In genomic region chr22:23210428-23211170, GRCh38 we compare ENCODE assay signal across 18 cellular contexts. TPM values are rescaled to one million over a fixed set of nuclear protein-coding genes. Genes with fewer than 3 reads are reported as not detected.
A peak's percentile ranks its signal among the peaks of the same experiment; 100 is the strongest.
DNase-seq lines count a peak whose midpoint lies in the region; ATAC-seq and TF ChIP-seq lines count a peak whose summit lies in the region.
"Had no signal": no experiment of that assay in that cellular context is flagged by ENCODE, and none has a peak within 500 bp of the region (broad histone marks: within the 10 kb centered on the region; RNA-seq: fewer than 3 reads in every experiment).

No MANE protein-coding gene starts in this region.

- H3K4me3 Mint-ChIP-seq in immature natural killer cell, result no peak overlapping the region
- H3K4me3 Mint-ChIP-seq: B cell, H9 had no signal

- no peaks in the 10 kb centered on the region for H3K9me3 Mint-ChIP-seq in immature natural killer cell
- H3K9me3 Mint-ChIP-seq: H9 had no signal

- H3K79me2 ChIP-seq in DND-41 (ENCODE audit: insufficient read depth, low read length), result peaks cover 86% of the 10 kb centered on the region

- DNase-seq in DND-41 (no peak), RWPE1 (ENCODE audit: low spot score) (no peak), immature natural killer cell (no peak), vagina (ENCODE audit: extremely low spot score in 2 of 2) (no peak), breast epithelium (ENCODE audit: low spot score in 2 of 2) (no peak)
- no peak for DNase-seq in stimulated activated naive CD4-positive, alpha-beta T cell (lab: John Stamatoyannopoulos, UW)
- DNase-seq: ACHN; Caco-2; H9; NCI-H1417 treated with DMSO at 0.1 percent for 48 hours; NCI-H2029; NCI-H226; NCI-H526 treated with DMSO at 0.1 percent for 48 hours; NK-92 treated with Interleukin-12 subunit alpha and Interleukin-12 subunit beta, amount 100 ng/mL, for 24 hours; PC-3 had no signal

- H3K36me3 ChIP-seq in BLaER1 treated with 17β-estradiol and CSF1 and Interleukin-3, amounts not matched to agents 10 nM and 100 nM, result peaks cover 0 to 16% (median 7%) of the 10 kb centered on the region in 11 experiments; a peak in 16 of 22 replicates
- H3K36me3 ChIP-seq in DND-41 (ENCODE audit: insufficient read depth, low read length) (peaks cover 25% of the 10 kb centered on the region), vagina (no peaks in the 10 kb centered on the region), breast epithelium (no peaks in the 10 kb centered on the region)

- peaks cover 6 to 29% (median 8%) of the 10 kb centered on the region in 3 donors for H3K27me3 Mint-ChIP-seq in immature natural killer cell (ENCODE audit: low read depth in 3 of 3)

- intact Hi-C loops in vagina (cut with DNase I) (no loop called here), breast epithelium (cut with DNase I; ENCODE audit: low total_unique reads) (no loop called here)

- no peak overlapping the region for H3K4me3 ChIP-seq in BLaER1 treated with 17β-estradiol and CSF1 and Interleukin-3, amounts not matched to agents 10 nM and 100 nM
- H3K4me3 ChIP-seq in DND-41 (ENCODE audit: low read depth in 1 of 2, low read length in 2 of 2), result no peak overlapping the region
- H3K4me3 ChIP-seq in vagina, result no peak overlapping the region
- no peak overlapping the region for H3K4me3 ChIP-seq in breast epithelium

- peaks cover 18 to 92% (median 87%) of the 10 kb centered on the region in 10 experiments for H3K4me1 ChIP-seq in BLaER1 treated with 17β-estradiol and CSF1 and Interleukin-3, amounts not matched to agents 10 nM and 100 nM
- H3K4me1 ChIP-seq in DND-41 (ENCODE audit: insufficient read depth, low read length) (peaks cover 33% of the 10 kb centered on the region), vagina (peaks cover 30% of the 10 kb centered on the region), breast epithelium (no peaks in the 10 kb centered on the region)

- H3K27me3 ChIP-seq in BLaER1 treated with 17β-estradiol and CSF1 and Interleukin-3, amounts not matched to agents 10 nM and 100 nM, result no peaks in the 10 kb centered on the region
- H3K27me3 ChIP-seq in DND-41 (ENCODE audit: insufficient read depth, low read length, poor library complexity) (no peaks in the 10 kb centered on the region), vagina (no peaks in the 10 kb centered on the region), breast epithelium (no peaks in the 10 kb centered on the region)

- no peak overlapping the region for H3K9ac ChIP-seq in BLaER1 treated with 17β-estradiol and CSF1 and Interleukin-3, amounts not matched to agents 10 nM and 100 nM
- H3K9ac ChIP-seq in DND-41 (ENCODE audit: low read depth, low read length), result no peak overlapping the region

- TF ChIP-seq CTCF in DND-41 (IDR thresholded peaks at IDR 0.05; ENCODE audit: borderline replicate concordance, extremely low read depth, low read length, poor library complexity, severe bottlenecking) (no peak), RWPE1 (conservative IDR thresholded peaks at IDR 0.05; ENCODE audit: low read depth) (no peak), vagina (IDR thresholded peaks at IDR 0.05) (no peak), breast epithelium (IDR thresholded peaks at IDR 0.05) (no peak)

- POLR2A ChIA-PET in RWPE1 (lab: Yijun Ruan, JAX; ENCODE audit: low non-redundant PET), result no interaction called here

- H3K4me2 ChIP-seq in BLaER1 treated with 17β-estradiol and CSF1 and Interleukin-3, amounts not matched to agents 10 nM and 100 nM, result peak overlapping the region in 10 of 11 experiments; percentile 17 to 100 (median 98); a peak in 18 of 22 replicates
- no peak overlapping the region for H3K4me2 ChIP-seq in DND-41 (ENCODE audit: insufficient read depth, low read length)

- peaks cover 46 to 99% (median 74%) of the 10 kb centered on the region in 11 experiments; a peak in 21 of 22 replicates for H4K20me1 ChIP-seq in BLaER1 treated with 17β-estradiol and CSF1 and Interleukin-3, amounts not matched to agents 10 nM and 100 nM
- H4K20me1 ChIP-seq in DND-41 (ENCODE audit: insufficient read depth, low read length), result peaks cover 11% of the 10 kb centered on the region; the same call in 1 of the 2 replicates

- no peak for TF ChIP-seq POLR2A in vagina (IDR thresholded peaks at IDR 0.05)
- TF ChIP-seq POLR2A in breast epithelium (IDR thresholded peaks at IDR 0.05), result no peak

- ATAC-seq in DND-41 (ENCODE audit: insufficient read depth, low read depth), result no peak
- no peak for ATAC-seq in HG02870 (IDR thresholded peaks at IDR 0.05; ENCODE audit: unreplicated experiment)
- ATAC-seq: PC-3 had no signal

- peaks cover 0 to 8% (median 7%) of the 10 kb centered on the region in 3 donors for H3K36me3 Mint-ChIP-seq in immature natural killer cell

- H3K27ac Mint-ChIP-seq in immature natural killer cell, result peak overlapping the region in 4 of 6 donors; percentile 20 to 76 (median 51)
- H3K27ac Mint-ChIP-seq: B cell, H9 had no signal

- no peaks in the 10 kb centered on the region for H3K9me3 ChIP-seq in BLaER1 treated with 17β-estradiol and CSF1 and Interleukin-3, amounts not matched to agents 10 nM and 100 nM (replicated peaks in 1 of 11)
- H3K9me3 ChIP-seq in DND-41 (ENCODE audit: insufficient read depth, low read length, severe bottlenecking), result no peaks in the 10 kb centered on the region
- no peaks in the 10 kb centered on the region for H3K9me3 ChIP-seq in vagina
- no peaks in the 10 kb centered on the region for H3K9me3 ChIP-seq in breast epithelium
- H3K9me3 ChIP-seq: Caco-2 had no signal

- peaks cover 44 to 76% of the 10 kb centered on the region in 2 donors for H3K4me1 Mint-ChIP-seq in immature natural killer cell

- 0 out of 22 replicates have a peak overlapping the region, but pooled peaks of 2 of the 11 experiments have one; percentile 4 to 57 for H3K27ac ChIP-seq in BLaER1 treated with 17β-estradiol and CSF1 and Interleukin-3, amounts not matched to agents 10 nM and 100 nM
- H3K27ac ChIP-seq in DND-41 (ENCODE audit: low read length) (0 out of 2 replicates have a peak overlapping the region, but pooled peaks have one; percentile 4), RWPE1 (peak overlapping the region; percentile 52; the same call in 1 of the 2 replicates), vagina (no peak overlapping the region), breast epithelium (no peak overlapping the region)

- CTCF ChIA-PET in RWPE1 (lab: Yijun Ruan, JAX), result no interaction called here

- H2AFZ ChIP-seq in DND-41 (ENCODE audit: low read depth, low read length), result no peak overlapping the region

RNA-seq across cellular contexts. Expression of gene BCR, which starts 30.3 kb away (rescaled TPM):
- 10 to 100 TPM in 1 of 3 donors, 1 to 10 TPM in 2; 4.1 to 12.5 (median 5.6) TPM for polyA plus RNA-seq in immature natural killer cell
- 52.5 TPM for total RNA-seq in vagina
- 10 to 100 TPM; 25.3 to 44.6 (median 35.1) TPM for total RNA-seq in breast epithelium

Comparison
In these comparisons a context has a peak if more than half of its experiments do, and no peak if none do; other contexts are left out.
1. H3K27ac ChIP-seq: peak in DND-41 (single experiment) and RWPE1 (single experiment); none in vagina (single experiment) and breast epithelium (0 of 2).